Comparison of ENCODE assay signal across 16 cellular contexts in genomic region chr1:159909381-159909780, GRCh38. TPM values are rescaled to one million over a fixed set of nuclear protein-coding genes. Genes with fewer than 3 reads are reported as not detected.
DNase-seq lines count a peak whose midpoint lies in the region; ATAC-seq and TF ChIP-seq lines count a peak whose summit lies in the region.
"Had no signal": no experiment of that assay in that cellular context is flagged by ENCODE, and none has a peak within 500 bp of the region (broad histone marks: within the 10 kb centered on the region; RNA-seq: fewer than 3 reads in every experiment).

No MANE protein-coding gene starts in this region.

- H3K79me2 ChIP-seq in PC-9 (ENCODE audit: low read depth), result no peaks in the 10 kb centered on the region

- H3K4me3 Mint-ChIP-seq in activated CD4-positive, alpha-beta T cell treated with anti-CD3 and anti-CD28 coated beads for 36 hours, result no peak overlapping the region
- H3K4me3 Mint-ChIP-seq in immature natural killer cell, result peak overlapping the region in 1 of 5 donors; percentile 13
- H3K4me3 Mint-ChIP-seq in stimulated activated memory B cell treated with anti-CD40 and anti-IgM and Interleukin-4, amounts not matched to agents 10 μg/mL and 1 μg/mL and 100 μg/mL, for 72 hours, result no peak overlapping the region

- H3K36me3 ChIP-seq in PC-9 (ENCODE audit: low read depth), result no peaks in the 10 kb centered on the region
- H3K36me3 ChIP-seq: tibial nerve had no signal

- BruUV-seq in PC-9 (replicated peaks; lab: Mats Ljungman, UMichigan), result no TSS peak

- no peaks in the 10 kb centered on the region for H3K9me2 ChIP-seq in PC-9 (ENCODE audit: insufficient read depth)

- H3K36me3 Mint-ChIP-seq in activated CD4-positive, alpha-beta T cell treated with anti-CD3 and anti-CD28 coated beads for 36 hours (ENCODE audit: low read depth), result peaks cover 2% of the 10 kb centered on the region
- peaks cover 0 to 6% (median 4%) of the 10 kb centered on the region in 3 donors for H3K36me3 Mint-ChIP-seq in immature natural killer cell
- H3K36me3 Mint-ChIP-seq in stimulated activated memory B cell treated with anti-CD40 and anti-IgM and Interleukin-4, amounts not matched to agents 10 μg/mL and 1 μg/mL and 100 μg/mL, for 72 hours, result peaks cover 7% of the 10 kb centered on the region

- no peaks in the 10 kb centered on the region for H3K9me3 ChIP-seq in PC-9 (ENCODE audit: insufficient read depth, low read depth)
- H3K9me3 ChIP-seq: SJSA1 had no signal

- H3K27ac Mint-ChIP-seq in activated CD4-positive, alpha-beta T cell treated with anti-CD3 and anti-CD28 coated beads for 36 hours, result peak overlapping the region; percentile 27
- peak overlapping the region; percentile 48 to 99 (median 97) for H3K27ac Mint-ChIP-seq in immature natural killer cell
- peak overlapping the region; percentile 81 for H3K27ac Mint-ChIP-seq in stimulated activated memory B cell treated with anti-CD40 and anti-IgM and Interleukin-4, amounts not matched to agents 10 μg/mL and 1 μg/mL and 100 μg/mL, for 72 hours

- no peak overlapping the region for H2AFZ ChIP-seq in PC-9

- peaks cover 82% of the 10 kb centered on the region for H3K4me1 ChIP-seq in PC-9 (replicated peaks; ENCODE audit: insufficient read depth)

- H3K4me2 ChIP-seq in PC-9, result peak overlapping the region; percentile 75

- H3K9me3 Mint-ChIP-seq in activated CD4-positive, alpha-beta T cell treated with anti-CD3 and anti-CD28 coated beads for 36 hours (ENCODE audit: low read depth), result no peaks in the 10 kb centered on the region
- H3K9me3 Mint-ChIP-seq in immature natural killer cell, result peaks cover 0 to 2% (median 0%) of the 10 kb centered on the region in 6 donors
- H3K9me3 Mint-ChIP-seq in stimulated activated memory B cell treated with anti-CD40 and anti-IgM and Interleukin-4, amounts not matched to agents 10 μg/mL and 1 μg/mL and 100 μg/mL, for 72 hours, result no peaks in the 10 kb centered on the region

- H3K27ac ChIP-seq in PC-9, result peak overlapping the region; percentile 78

- intact Hi-C loops in activated CD4-positive, alpha-beta T cell treated with anti-CD3 and anti-CD28 coated beads for 36 hours (cut with DNase I, micrococcal nuclease), result no loop called here
- intact Hi-C loops in PC-9 (cut with micrococcal nuclease; ENCODE audit: unreplicated experiment), result loop anchor here (10.0 kb wide), 1 partner anchor 185 kb away; the partner anchor contains the start of gene IGSF8

- no peaks in the 10 kb centered on the region for H4K20me1 ChIP-seq in PC-9 (ENCODE audit: insufficient read depth)

- POLR2A ChIA-PET in activated CD4-positive, alpha-beta T cell treated with anti-CD3 and anti-CD28 coated beads for 36 hours (lab: Charles Lee), result no interaction called here
- POLR2A ChIA-PET in PC-9 (lab: Charles Lee; ENCODE audit: unreplicated experiment), result no interaction called here

- no peak for TF ChIP-seq CTCF in PC-9 (conservative IDR thresholded peaks at IDR 0.05)

- DNase-seq in activated CD4-positive, alpha-beta T cell treated with anti-CD3 and anti-CD28 coated beads for 36 hours, result no peak
- no peak for DNase-seq in activated CD4-positive, alpha-beta T cell treated with anti-CD3 and anti-CD28 coated beads for 1 hour
- DNase-seq in PC-9, result peak in 1 of 2 experiments; percentile 40
- no peak for DNase-seq in immature natural killer cell
- DNase-seq in HuH-7 (ENCODE audit: low spot score), result no peak
- DNase-seq: activated CD8-positive, alpha-beta memory T cell treated with anti-CD3 and anti-CD28 coated beads, Interleukin-2, amount 50 U/mL, for 48 hours; cerebellar nuclear complex; COR-L47; NCI-H1105 had no signal

- H3F3A ChIP-seq in PC-9 (ENCODE audit: insufficient read depth, low read depth), result peaks cover 40% of the 10 kb centered on the region

- no peaks in the 10 kb centered on the region for H3K27me3 ChIP-seq in PC-9 (ENCODE audit: insufficient read depth, low read depth)
- H3K27me3 ChIP-seq: SJSA1, tibial nerve had no signal

- CTCF ChIA-PET in activated CD4-positive, alpha-beta T cell treated with anti-CD3 and anti-CD28 coated beads for 36 hours (lab: Charles Lee), result no interaction called here
- CTCF ChIA-PET in PC-9 (lab: Charles Lee), result no interaction called here

- peaks cover 43% of the 10 kb centered on the region for H3K4me1 Mint-ChIP-seq in activated CD4-positive, alpha-beta T cell treated with anti-CD3 and anti-CD28 coated beads for 36 hours
- H3K4me1 Mint-ChIP-seq in immature natural killer cell, result peaks cover 49 to 54% of the 10 kb centered on the region in 2 donors
- H3K4me1 Mint-ChIP-seq in stimulated activated memory B cell treated with anti-CD40 and anti-IgM and Interleukin-4, amounts not matched to agents 10 μg/mL and 1 μg/mL and 100 μg/mL, for 72 hours, result peaks cover 48% of the 10 kb centered on the region

- no peak overlapping the region for H3K4me3 ChIP-seq in PC-9
- H3K4me3 ChIP-seq: SJSA1, tibial nerve had no signal

- no peak for ATAC-seq in activated CD4-positive, alpha-beta T cell treated with anti-CD3 and anti-CD28 coated beads for 36 hours
- ATAC-seq in stimulated activated memory B cell treated with anti-CD40 and anti-IgM and Interleukin-4, amounts not matched to agents 10 μg/mL and 1 μg/mL and 100 μg/mL, for 72 hours, result no peak
- ATAC-seq in GM19324 (IDR thresholded peaks at IDR 0.05; ENCODE audit: low FRiP score, unreplicated experiment) (no peak), GM18868 (IDR thresholded peaks at IDR 0.05; ENCODE audit: unreplicated experiment) (no peak)

- no peaks in the 10 kb centered on the region for H3K27me3 Mint-ChIP-seq in activated CD4-positive, alpha-beta T cell treated with anti-CD3 and anti-CD28 coated beads for 36 hours
- peaks cover 7 to 13% (median 12%) of the 10 kb centered on the region in 3 donors for H3K27me3 Mint-ChIP-seq in immature natural killer cell (ENCODE audit: low read depth in 3 of 3)
- no peaks in the 10 kb centered on the region for H3K27me3 Mint-ChIP-seq in stimulated activated memory B cell treated with anti-CD40 and anti-IgM and Interleukin-4, amounts not matched to agents 10 μg/mL and 1 μg/mL and 100 μg/mL, for 72 hours

RNA-seq across cellular contexts. Expression of gene CFAP45, which starts 9.4 kb away (rescaled TPM):
- 1 to 10 TPM in 1 of 2 experiments, under 1 TPM in 1; 0.98 to 1.1 TPM for total RNA-seq in activated CD4-positive, alpha-beta T cell treated with anti-CD3 and anti-CD28 coated beads for 36 hours
- total RNA-seq in PC-9 (2021), result 8.2 and 9.3 TPM in 2 replicates
- under 1 TPM in 1 of 3 donors, not detected in 2; 0.36 TPM for polyA plus RNA-seq in immature natural killer cell

RNA-seq across cellular contexts. Expression of gene TAGLN2, which starts 15.9 kb away (rescaled TPM):
- 100 to 1,000 TPM; 410 to 495 TPM for total RNA-seq in activated CD4-positive, alpha-beta T cell treated with anti-CD3 and anti-CD28 coated beads for 36 hours
- 473 and 481 TPM in 2 replicates for total RNA-seq in PC-9 (2021)
- 1,000 to 10,000 TPM in 2 of 3 donors, 100 to 1,000 TPM in 1; 660 to 1,369 (median 1,251) TPM for polyA plus RNA-seq in immature natural killer cell

RNA-seq across cellular contexts. Expression of gene IGSF9, which starts 36.0 kb away (rescaled TPM):
- under 1 TPM in 1 of 2 experiments, not detected in 1; 0.07 TPM for total RNA-seq in activated CD4-positive, alpha-beta T cell treated with anti-CD3 and anti-CD28 coated beads for 36 hours
- total RNA-seq in PC-9 (2021), result 22.9 and 23.4 TPM in 2 replicates
- not detected for polyA plus RNA-seq in immature natural killer cell
- total RNA-seq: pulmonary artery endothelial cell had no signal

RNA-seq across cellular contexts. Expression of gene SLAMF9, which starts 44.7 kb away (rescaled TPM):
- not detected for total RNA-seq in activated CD4-positive, alpha-beta T cell treated with anti-CD3 and anti-CD28 coated beads for 36 hours
- 0.58 and 0.94 TPM in 2 replicates for total RNA-seq in PC-9 (2021)
- not detected for polyA plus RNA-seq in immature natural killer cell
- total RNA-seq: A172, pulmonary artery endothelial cell, SJSA1, tibial nerve had no signal

RNA-seq across cellular contexts. Expression of gene VSIG8, which starts 46.9 kb away (rescaled TPM):
- under 1 TPM in 1 of 2 experiments, not detected in 1; 0.11 TPM for total RNA-seq in activated CD4-positive, alpha-beta T cell treated with anti-CD3 and anti-CD28 coated beads for 36 hours
- not detected in 2 replicates for total RNA-seq in PC-9 (2021)
- polyA plus RNA-seq in immature natural killer cell, result not detected
- total RNA-seq: A172, pulmonary artery endothelial cell, SJSA1 had no signal

Comparison
In these comparisons a context has a peak if more than half of its experiments do, and no peak if none do; other contexts are left out.
1. H3K27ac Mint-ChIP-seq: peak in every context shown above with its lines; median percentile 97 in immature natural killer cell; 81 in stimulated activated memory B cell treated with anti-CD40 and anti-IgM and Interleukin-4, amounts not matched to agents 10 μg/mL and 1 μg/mL and 100 μg/mL, for 72 hours; 27 in activated CD4-positive, alpha-beta T cell treated with anti-CD3 and anti-CD28 coated beads for 36 hours.
2. RNA of gene IGSF9, which starts 36.0 kb away (total RNA-seq): 22.9 to 23.4 TPM in PC-9; 0.07 TPM in activated CD4-positive, alpha-beta T cell treated with anti-CD3 and anti-CD28 coated beads for 36 hours; every median in the first group is over 10 times any median in the second.